In the genomic region with DNA sequence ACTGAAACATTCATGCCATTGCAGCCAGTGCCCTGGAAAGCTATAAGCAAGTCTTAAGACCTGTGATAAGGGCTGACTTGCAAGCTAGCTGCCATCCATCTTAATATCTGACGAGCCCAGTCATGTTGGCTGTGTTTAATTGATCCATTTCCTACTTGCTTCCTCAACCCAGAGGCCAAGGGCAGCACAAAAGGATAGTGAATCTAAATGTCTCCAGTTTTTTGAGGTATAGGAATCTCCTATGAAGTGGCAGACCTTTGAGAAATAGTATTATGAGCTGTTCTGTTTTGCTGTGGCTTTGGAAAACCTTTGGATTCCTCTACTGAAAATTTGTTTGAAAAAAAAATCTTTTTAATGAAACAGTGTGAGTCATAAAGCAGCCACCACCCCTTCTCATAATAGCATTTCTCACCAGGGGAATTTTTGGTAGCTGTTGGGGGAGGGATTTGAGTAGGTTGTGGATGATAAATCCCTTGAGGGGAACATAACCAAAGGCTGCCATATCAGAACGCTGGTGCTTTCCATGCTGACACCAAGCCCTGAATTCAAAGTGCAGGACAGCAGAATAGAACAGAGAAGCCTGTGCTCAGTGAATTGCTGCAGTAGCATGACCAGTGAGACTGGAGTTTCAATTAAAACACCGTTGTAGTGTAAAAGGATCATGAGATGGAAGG, we compare ENCODE assay signal across 8 cellular contexts. TPM values are rescaled to one million over a fixed set of nuclear protein-coding genes. Genes with fewer than 3 reads are reported as not detected.
DNase-seq lines count a peak whose midpoint lies in the region; ATAC-seq and TF ChIP-seq lines count a peak whose summit lies in the region.

No MANE protein-coding gene starts in this region.

- peak overlapping the region; percentile 92 for H3K27ac Mint-ChIP-seq in osteocyte (ENCODE audit: unreplicated experiment)

- no peaks in the 10 kb centered on the region for H3K36me3 Mint-ChIP-seq in osteocyte (ENCODE audit: unreplicated experiment)

- no peaks in the 10 kb centered on the region for H3K27me3 Mint-ChIP-seq in osteocyte (ENCODE audit: unreplicated experiment)

- TF ChIP-seq POLR2A in GM19099 (IDR thresholded peaks at IDR 0.05; ENCODE audit: extremely low read depth, insufficient read length, low read depth), result peak; percentile 39

- no peak overlapping the region for H3K4me3 ChIP-seq in epithelial cell of esophagus (ENCODE audit: low read length)

- H3K4me1 Mint-ChIP-seq in osteocyte (ENCODE audit: unreplicated experiment), result peaks cover 32% of the 10 kb centered on the region

- DNase-seq in Ammon's horn (ENCODE audit: low spot score), result peak; percentile 45
- peak; percentile 66 for DNase-seq in activated CD4-positive, alpha-beta T cell treated with anti-CD3 and anti-CD28 coated beads for 48 hours
- peak; percentile 95 for DNase-seq in epithelial cell of esophagus (ENCODE audit: low read depth)
- DNase-seq in osteocyte (ENCODE audit: extremely low spot score, unreplicated experiment), result no peak
- no peak for DNase-seq in GM19238 (ENCODE audit: insufficient read length, low spot score)
- DNase-seq in NCI-H748 treated with DMSO at 0.1 percent for 48 hours (lab: John Stamatoyannopoulos, UW), result no peak

- peak; percentile 76 for ATAC-seq in HG03354 (IDR thresholded peaks at IDR 0.05; ENCODE audit: poor library complexity, severe bottlenecking, unreplicated experiment)

- H3K4me3 Mint-ChIP-seq in osteocyte (ENCODE audit: unreplicated experiment), result peak overlapping the region; percentile 30

- TF ChIP-seq CTCF in epithelial cell of esophagus (IDR thresholded peaks at IDR 0.05; ENCODE audit: insufficient read depth, low read depth, low read length, missing control alignments), result no peak
- no peak for TF ChIP-seq CTCF in osteocyte (IDR thresholded peaks at IDR 0.05)

- no peaks in the 10 kb centered on the region for H3K9me3 Mint-ChIP-seq in osteocyte (ENCODE audit: unreplicated experiment)

RNA-seq across cellular contexts. Expression of gene ZNRF1, which starts 12.9 kb away (rescaled TPM):
- 30.9 and 32.1 TPM in 2 replicates for total RNA-seq in osteocyte

RNA-seq across cellular contexts. Expression of gene WDR59, which starts 26.8 kb away (rescaled TPM):
- 58.8 and 63.3 TPM in 2 replicates for total RNA-seq in osteocyte

Comparison
In these comparisons a context has a peak if more than half of its experiments do, and no peak if none do; other contexts are left out.
1. DNase-seq: peak in Ammon's horn (single experiment), activated CD4-positive, alpha-beta T cell treated with anti-CD3 and anti-CD28 coated beads for 48 hours (single experiment) and epithelial cell of esophagus (single experiment); none in osteocyte (single experiment), GM19238 (single experiment) and NCI-H748 treated with DMSO at 0.1 percent for 48 hours (single experiment).